15 cellular contexts compared by ENCODE assay signal in the genomic region with DNA sequence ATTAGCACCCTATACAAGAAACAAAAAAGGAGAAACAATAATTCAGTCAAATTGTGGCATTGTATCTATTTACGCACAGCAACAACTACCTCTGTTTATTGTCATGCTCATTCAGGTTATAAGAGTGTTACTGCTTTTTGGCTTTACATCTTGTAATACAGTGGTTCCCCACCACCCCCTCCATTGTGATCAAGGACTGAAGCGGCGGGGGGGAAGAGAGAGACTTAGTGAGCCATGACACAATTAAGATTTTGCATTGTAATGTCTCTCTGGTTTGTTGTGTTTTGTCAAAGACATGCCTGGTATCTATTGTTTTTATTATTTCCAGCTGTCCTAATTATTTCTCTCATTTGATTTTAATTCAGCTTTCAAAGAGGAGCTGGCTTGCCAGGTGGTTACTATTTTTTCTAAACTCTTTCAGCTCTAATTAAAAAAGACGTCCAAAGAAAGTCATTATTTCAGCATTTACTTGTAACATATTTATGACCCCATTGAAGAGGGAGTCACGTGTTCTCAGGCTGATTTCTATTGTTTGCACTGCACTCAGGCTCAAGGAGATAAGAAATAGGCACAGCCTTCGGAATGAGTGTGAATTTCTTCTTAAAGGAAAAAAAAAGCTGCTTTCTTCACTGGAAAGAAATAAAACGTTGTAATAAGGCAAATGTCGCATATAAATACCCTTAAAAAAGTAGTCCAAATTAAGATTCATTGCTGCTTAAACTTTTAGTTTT.
DNase-seq lines count a peak whose midpoint lies in the region; ATAC-seq and TF ChIP-seq lines count a peak whose summit lies in the region.
"Had no signal": no experiment of that assay in that cellular context is flagged by ENCODE, and none has a peak within 500 bp of the region (broad histone marks: within the 10 kb centered on the region; RNA-seq: fewer than 3 reads in every experiment).

No MANE protein-coding gene starts in this region.

- no peaks in the 10 kb centered on the region for H4K20me1 ChIP-seq in neural progenitor cell (ENCODE audit: low read depth)
- H4K20me1 ChIP-seq: BLaER1 treated with 17β-estradiol and CSF1 and Interleukin-3, amounts not matched to agents 10 nM and 100 nM had no signal

- TF ChIP-seq POLR2A in body of pancreas (IDR thresholded peaks at IDR 0.05), result no peak

- in situ Hi-C loops in HAP-1 (cut with MboI; ENCODE audit: low sequenced_read_pairs), result no loop called here

- no peaks in the 10 kb centered on the region for H3K36me3 ChIP-seq in HAP-1 (replicated peaks)
- no peaks in the 10 kb centered on the region for H3K36me3 ChIP-seq in body of pancreas (replicated peaks in 1 of 2; ENCODE audit: insufficient read depth in 1 of 2, low read depth in 2 of 2)
- no peaks in the 10 kb centered on the region for H3K36me3 ChIP-seq in neural progenitor cell
- H3K36me3 ChIP-seq: BLaER1 treated with 17β-estradiol and CSF1 and Interleukin-3, amounts not matched to agents 10 nM and 100 nM had no signal

- ATAC-seq in body of pancreas (peak; percentile 76), HG02938 (IDR thresholded peaks at IDR 0.05; ENCODE audit: unreplicated experiment) (no peak)
- ATAC-seq: activated CD8-positive, alpha-beta T cell treated with anti-CD3 and anti-CD28 coated beads, Interleukin-2, amount 10 ng/mL, durations not matched to agents 7 days and 5 days; sciatic nerve had no signal

- TF ChIP-seq CTCF in body of pancreas (IDR thresholded peaks at IDR 0.05), result no peak
- TF ChIP-seq CTCF in neural progenitor cell (IDR thresholded peaks at IDR 0.05), result no peak

- no peak overlapping the region for H3K9ac ChIP-seq in neural progenitor cell
- H3K9ac ChIP-seq: BLaER1 treated with 17β-estradiol and CSF1 and Interleukin-3, amounts not matched to agents 10 nM and 100 nM had no signal

- H2AFZ ChIP-seq in neural progenitor cell (replicated peaks), result no peak overlapping the region

- H3K27ac ChIP-seq in body of pancreas, result no peak overlapping the region
- no peak overlapping the region for H3K27ac ChIP-seq in neural progenitor cell
- H3K27ac ChIP-seq: BLaER1 treated with 17β-estradiol and CSF1 and Interleukin-3, amounts not matched to agents 10 nM and 100 nM; RWPE1 had no signal

- H3K27ac Mint-ChIP-seq in neural progenitor cell, result no peak overlapping the region
- H3K27ac Mint-ChIP-seq: activated CD8-positive, alpha-beta T cell treated with anti-CD3 and anti-CD28 coated beads, Interleukin-2, amount 10 ng/mL, durations not matched to agents 7 days and 5 days; activated naive CD4-positive, alpha-beta T cell treated with anti-CD3 and anti-CD28 coated beads, Interleukin-2, amount 10 ng/mL, durations not matched to agents 7 days and 5 days had no signal

- H3K27me3 Mint-ChIP-seq in neural progenitor cell (ENCODE audit: insufficient read depth, low read depth), result peaks cover 2% of the 10 kb centered on the region
- H3K27me3 Mint-ChIP-seq: activated naive CD4-positive, alpha-beta T cell treated with anti-CD3 and anti-CD28 coated beads, Interleukin-2, amount 10 ng/mL, durations not matched to agents 7 days and 5 days had no signal

- intact Hi-C loops in body of pancreas (cut with DNase I), result no loop called here

- no peaks in the 10 kb centered on the region for H3K79me2 ChIP-seq in neural progenitor cell (ENCODE audit: low read depth)

- H3K4me3 ChIP-seq in HAP-1 (no peak overlapping the region), body of pancreas (no peak overlapping the region), neural progenitor cell (no peak overlapping the region)
- H3K4me3 ChIP-seq: BLaER1 treated with 17β-estradiol and CSF1 and Interleukin-3, amounts not matched to agents 10 nM and 100 nM had no signal

- no peak overlapping the region for H3K4me3 Mint-ChIP-seq in neural progenitor cell
- H3K4me3 Mint-ChIP-seq: activated CD8-positive, alpha-beta T cell treated with anti-CD3 and anti-CD28 coated beads, Interleukin-2, amount 10 ng/mL, durations not matched to agents 7 days and 5 days; activated naive CD4-positive, alpha-beta T cell treated with anti-CD3 and anti-CD28 coated beads, Interleukin-2, amount 10 ng/mL, durations not matched to agents 7 days and 5 days had no signal

- H3F3A ChIP-seq in neural progenitor cell (ENCODE audit: low read depth), result peaks cover 10% of the 10 kb centered on the region

- peak overlapping the region; percentile 28 for H3K4me2 ChIP-seq in neural progenitor cell
- H3K4me2 ChIP-seq: BLaER1 treated with 17β-estradiol and CSF1 and Interleukin-3, amounts not matched to agents 10 nM and 100 nM had no signal

- 27 to 33% methylated on average over 8 of the region's 8 CpGs for WGBS in body of pancreas, 2 donors

- peaks cover 31% of the 10 kb centered on the region for H3K4me1 Mint-ChIP-seq in neural progenitor cell

- H3K4me1 ChIP-seq in HAP-1 (peaks cover 18% of the 10 kb centered on the region), body of pancreas (peaks cover 13% of the 10 kb centered on the region), neural progenitor cell (peaks cover 37% of the 10 kb centered on the region)

- H3K9me3 ChIP-seq in HAP-1 (no peaks in the 10 kb centered on the region), body of pancreas (no peaks in the 10 kb centered on the region), neural progenitor cell (ENCODE audit: low read depth) (no peaks in the 10 kb centered on the region)

- H3K36me3 Mint-ChIP-seq in neural progenitor cell, result no peaks in the 10 kb centered on the region
- H3K36me3 Mint-ChIP-seq: activated naive CD4-positive, alpha-beta T cell treated with anti-CD3 and anti-CD28 coated beads, Interleukin-2, amount 10 ng/mL, durations not matched to agents 7 days and 5 days had no signal

- H3K9me3 Mint-ChIP-seq in neural progenitor cell, result no peaks in the 10 kb centered on the region
- H3K9me3 Mint-ChIP-seq: activated naive CD4-positive, alpha-beta T cell treated with anti-CD3 and anti-CD28 coated beads, Interleukin-2, amount 10 ng/mL, durations not matched to agents 7 days and 5 days had no signal

- no peaks in the 10 kb centered on the region for H3K27me3 ChIP-seq in HAP-1 (ENCODE audit: low read depth)
- no peaks in the 10 kb centered on the region for H3K27me3 ChIP-seq in body of pancreas
- no peaks in the 10 kb centered on the region for H3K27me3 ChIP-seq in neural progenitor cell
- H3K27me3 ChIP-seq: BLaER1 treated with 17β-estradiol and CSF1 and Interleukin-3, amounts not matched to agents 10 nM and 100 nM had no signal

- DNase-seq in HAP-1 (ENCODE audit: low spot score in 2 of 2), result peak; percentile 72
- peak; percentile 76 for DNase-seq in NCI-H1436 treated with DMSO at 0.1 percent for 48 hours (lab: John Stamatoyannopoulos, UW)
- peak in 2 of 4 donors; percentile 22 to 25 for DNase-seq in body of pancreas
- DNase-seq in neural progenitor cell (ENCODE audit: low spot score), result peak; percentile 20
- no peak for DNase-seq in NCI-H526 treated with DMSO at 0.1 percent for 48 hours (lab: John Stamatoyannopoulos, UW)
- no peak for DNase-seq in NCI-H1694 treated with DMSO at 0.1 percent for 48 hours (lab: John Stamatoyannopoulos, UW)
- DNase-seq: activated CD8-positive, alpha-beta T cell treated with anti-CD3 and anti-CD28 coated beads, Interleukin-2, amount 10 ng/mL, durations not matched to agents 7 days and 5 days; activated naive CD4-positive, alpha-beta T cell treated with anti-CD3 and anti-CD28 coated beads, Interleukin-2, amount 10 ng/mL, durations not matched to agents 7 days and 5 days; KG1; stimulated activated naive CD4-positive, alpha-beta T cell treated with Interleukin-2 at 50 U/mL for 16 hours; T-helper 9 cell had no signal

Comparison
In these comparisons a context has a peak if more than half of its experiments do, and no peak if none do; other contexts are left out.
1. DNase-seq: peak in HAP-1 (2 of 2), NCI-H1436 treated with DMSO at 0.1 percent for 48 hours (single experiment) and neural progenitor cell (single experiment); none in NCI-H526 treated with DMSO at 0.1 percent for 48 hours (single experiment) and NCI-H1694 treated with DMSO at 0.1 percent for 48 hours (single experiment).